ENCODE assay signal across 10 cellular contexts in genomic region chr1:228100822-228101613, GRCh38. TPM values are rescaled to one million over a fixed set of nuclear protein-coding genes. Genes with fewer than 3 reads are reported as not detected.
DNase-seq lines count a peak whose midpoint lies in the region; ATAC-seq, FAIRE-seq and TF ChIP-seq lines count a peak whose summit lies in the region.
"Had no signal": no experiment of that assay in that cellular context is flagged by ENCODE, and none has a peak within 500 bp of the region (broad histone marks: within the 10 kb centered on the region; RNA-seq: fewer than 3 reads in every experiment).

No MANE protein-coding gene starts in this region.

- SMC1A ChIA-PET in GM12878 (lab: Charles Lee; ENCODE audit: uncharacterized antibody, unreplicated experiment), result no interaction called here

- H3K79me2 ChIP-seq in GM12878 (ENCODE audit: control insufficient read depth, insufficient read depth, low read length), result peaks cover 26% of the 10 kb centered on the region

- ATAC-seq in GM12878, result no peak

- WGBS in GM12878 (ENCODE audit: insufficient coverage, insufficient replicate concordance, low lambda C conversion rate, missing lambda C conversion rate), result 66% methylated on average over 12 of the region's 12 CpGs

- peaks cover 0 to 9% (median 0%) of the 10 kb centered on the region in 8 donors for H3K9me3 Mint-ChIP-seq in CD4-positive, alpha-beta memory T cell
- no peaks in the 10 kb centered on the region for H3K9me3 Mint-ChIP-seq in neural crest cell

- no peak for TF ChIP-seq RAD21 in GM12878 (IDR thresholded peaks at IDR 0.05; ENCODE audit: insufficient read depth, low read depth, low read length)

- no peak overlapping the region for H3K4me3 ChIP-seq in CD4-positive, alpha-beta memory T cell (ENCODE audit: low read length in 2 of 2)
- peak overlapping the region; percentile 90 for H3K4me3 ChIP-seq in HL-60 (replicated peaks; ENCODE audit: insufficient read depth, low read length)
- peak overlapping the region; percentile 87; the same call in 1 of the 2 replicates for H3K4me3 ChIP-seq in GM12878
- H3K4me3 ChIP-seq: lung had no signal

- H3K27me3 Mint-ChIP-seq in CD4-positive, alpha-beta memory T cell, result no peaks in the 10 kb centered on the region
- H3K27me3 Mint-ChIP-seq in neural crest cell (ENCODE audit: low read depth), result peaks cover 4% of the 10 kb centered on the region

- peaks cover 40% of the 10 kb centered on the region for H3K36me3 ChIP-seq in CD4-positive, alpha-beta memory T cell (ENCODE audit: insufficient read depth, low read length)
- H3K36me3 ChIP-seq in GM12878 (ENCODE audit: control insufficient read depth in 2 of 2, insufficient read depth in 2 of 2, low read length in 1 of 2), result peaks cover 3 to 41% of the 10 kb centered on the region in 2 experiments; a peak in 3 of 4 replicates

- peaks cover 19 to 46% of the 10 kb centered on the region in 2 donors for H3K36me3 Mint-ChIP-seq in CD4-positive, alpha-beta memory T cell
- peaks cover 15% of the 10 kb centered on the region for H3K36me3 Mint-ChIP-seq in neural crest cell (ENCODE audit: low read depth)

- peak overlapping the region; percentile 66; the same call in 1 of the 2 replicates for H3K4me2 ChIP-seq in GM12878 (ENCODE audit: control insufficient read depth, insufficient read depth)

- no peak for TF ChIP-seq POLR2A in GM12878 (IDR thresholded peaks at IDR 0.05; ENCODE audit: low read depth, low read length)

- no peak overlapping the region; the same call in 1 of the 2 replicates for H3K9ac ChIP-seq in GM12878 (ENCODE audit: control insufficient read depth, insufficient read depth, low read length)

- no peak for TF ChIP-seq EP300 in GM12878 (IDR thresholded peaks at IDR 0.05; ENCODE audit: borderline replicate concordance in 1 of 2, control insufficient read depth in 1 of 2, low read depth in 2 of 2, low read length in 2 of 2)

- TF ChIP-seq CTCF in HL-60 (IDR thresholded peaks at IDR 0.05; ENCODE audit: insufficient read depth, low read length) (no peak), GM12878 (IDR thresholded peaks at IDR 0.05 in 2 of 3, conservative IDR thresholded peaks at IDR 0.05 in 1 of 3; ENCODE audit: control insufficient read depth in 2 of 3, extremely low read depth in 1 of 3, insufficient read depth in 1 of 3, low read depth in 3 of 3, low read length in 3 of 3) (no peak), neural crest cell (conservative IDR thresholded peaks at IDR 0.05) (no peak)

- H4K20me1 ChIP-seq in GM12878 (ENCODE audit: control insufficient read depth, insufficient read depth), result peaks cover 11% of the 10 kb centered on the region

- H2AFZ ChIP-seq in GM12878 (ENCODE audit: control insufficient read depth, low read depth, low read length), result no peak overlapping the region

- CTCF ChIA-PET in CD4-positive, alpha-beta memory T cell (lab: Charles Lee; ENCODE audit: partially characterized antibody), result interaction anchor here (1.1 to 1.2 kb wide), 2 partner anchors 17 to 19 kb away, joined by 3 to 4 read pairs; partner anchors contain the start of gene ARF1
- CTCF ChIA-PET in GM12878 (lab: Yijun Ruan, JAX), result interaction anchor here (0.8 to 1.0 kb wide), 2 partner anchors 17 to 101 kb away, joined by 3 to 5 read pairs; no protein-coding TSS in a partner anchor

- H3K9me3 ChIP-seq in CD4-positive, alpha-beta memory T cell (ENCODE audit: control insufficient read depth in 1 of 2, low read length in 2 of 2), result no peaks in the 10 kb centered on the region
- H3K9me3 ChIP-seq in GM12878 (replicated peaks; ENCODE audit: control insufficient read depth, insufficient read depth, low read length), result no peaks in the 10 kb centered on the region

- H3K27ac ChIP-seq in CD4-positive, alpha-beta memory T cell (ENCODE audit: low read depth, low read length), result peak overlapping the region; percentile 85
- H3K27ac ChIP-seq in HL-60 (replicated peaks), result no peak overlapping the region; the same call in 1 of the 2 replicates
- no peak overlapping the region for H3K27ac ChIP-seq in GM12878 (ENCODE audit: control insufficient read depth, insufficient read depth)
- H3K27ac ChIP-seq: cardiac muscle cell had no signal

- FAIRE-seq in GM12878 (lab: Jason Lieb, UNC), result no peak

- DNase-seq in CD4-positive, alpha-beta memory T cell, result no peak
- DNase-seq in HL-60 (ENCODE audit: low read depth in 1 of 2, low spot score in 1 of 2) (no peak), GM12878 (ENCODE audit: low read depth, low spot score) (no peak), neural crest cell (ENCODE audit: low read depth, low spot score) (no peak), ecto neural progenitor cell (ENCODE audit: low spot score) (no peak), retina (no peak), NCI-H2171 treated with DMSO at 0.1 percent for 48 hours (lab: John Stamatoyannopoulos, UW) (no peak)
- no peak for DNase-seq in activated CD4-positive, alpha-beta T cell treated with anti-CD3 and anti-CD28 coated beads, Interleukin-2, amount 50 U/mL, for 1 hour

- RAD21 ChIA-PET in GM12878 (lab: Charles Lee; ENCODE audit: unreplicated experiment), result interaction anchor here (1.2 kb wide), 1 partner anchor 103 kb away, joined by 3 read pairs; no protein-coding TSS in a partner anchor

- peak overlapping the region; percentile 91 to 96 (median 93) for H3K27ac Mint-ChIP-seq in CD4-positive, alpha-beta memory T cell
- H3K27ac Mint-ChIP-seq in neural crest cell (ENCODE audit: unreplicated experiment), result no peak overlapping the region

- in situ Hi-C loops in GM12878 (cut with MboI), result no loop called here

- H3K27me3 ChIP-seq in CD4-positive, alpha-beta memory T cell (ENCODE audit: insufficient read depth, low read length), result no peaks in the 10 kb centered on the region
- H3K27me3 ChIP-seq in HL-60 (ENCODE audit: insufficient read depth, poor library complexity, severe bottlenecking) (no peaks in the 10 kb centered on the region), GM12878 (replicated peaks in 1 of 2; ENCODE audit: control insufficient read depth in 2 of 2, insufficient read depth in 2 of 2, low read length in 1 of 2) (no peaks in the 10 kb centered on the region)
- H3K27me3 ChIP-seq: cardiac muscle cell had no signal

- peaks cover 26% of the 10 kb centered on the region for H3K4me1 ChIP-seq in CD4-positive, alpha-beta memory T cell (ENCODE audit: insufficient read depth, low read length)
- peaks cover 10% of the 10 kb centered on the region for H3K4me1 ChIP-seq in GM12878 (ENCODE audit: control insufficient read depth, insufficient read depth, low read length)

- TSS peak; percentile 75 for BruUV-seq in GM12878 (replicated peaks; lab: Mats Ljungman, UMichigan)

- H3K4me1 Mint-ChIP-seq in CD4-positive, alpha-beta memory T cell, result peaks cover 6 to 60% (median 35%) of the 10 kb centered on the region in 4 donors
- peaks cover 21% of the 10 kb centered on the region for H3K4me1 Mint-ChIP-seq in neural crest cell

- intact Hi-C loops in CD4-positive, alpha-beta memory T cell (cut with micrococcal nuclease), result no loop called here
- intact Hi-C loops in GM12878 (cut with micrococcal nuclease; ENCODE audit: unreplicated experiment), result no loop called here

- peak overlapping the region; percentile 68 to 94 (median 80) for H3K4me3 Mint-ChIP-seq in CD4-positive, alpha-beta memory T cell
- H3K4me3 Mint-ChIP-seq in neural crest cell, result peak overlapping the region; percentile 85

- POLR2A ChIA-PET in CD4-positive, alpha-beta memory T cell (lab: Charles Lee; ENCODE audit: partially characterized antibody), result interaction anchor here (0.7 to 12.8 kb wide), 2 partner anchors 14 to 43 kb away, joined by 3 to 146 read pairs; partner anchors contain the start of gene ARF1
- POLR2A ChIA-PET in GM12878 (lab: Charles Lee), result interaction anchor here (1.2 kb wide), 1 partner anchor 14 kb away, joined by 5 read pairs; no protein-coding TSS in a partner anchor

RNA-seq across cellular contexts. Expression of gene C1orf35, which starts 2.1 kb away (rescaled TPM):
- total RNA-seq in CD4-positive, alpha-beta memory T cell, result 10 to 100 TPM; 28.5 to 30.7 TPM
- 10 to 100 TPM; 16.4 to 20.0 TPM for polyA plus RNA-seq in CD4-positive, alpha-beta memory T cell
- total RNA-seq in GM12878 (2013; cell fraction: nucleolus; rRNA removed), result 5.5 and 6.0 TPM in 2 replicates
- total RNA-seq in GM12878 (2014; rRNA removed), result 14.0 and 14.6 TPM in 2 replicates
- total RNA-seq in GM12878 (2014; rRNA removed; fragmentation: Illumina TruSeq; extraction: Trizol), result 5.9 and 6.7 TPM in 2 replicates
- total RNA-seq in GM12878 (2021), result 20.8 and 21.5 TPM in 2 replicates
- 5.1 TPM for polyA plus RNA-seq in GM12878 (2011; ENCODE audit: low read depth)
- polyA plus RNA-seq in GM12878 (2011; rRNA removed), result 3.1 and 6.6 TPM in 2 replicates
- polyA plus RNA-seq in GM12878 (2011; cell fraction: cytosol; rRNA removed), result 10.1 and 14.3 TPM in 2 replicates
- 23.8 and 28.1 TPM in 2 replicates for polyA plus RNA-seq in GM12878 (2011; cell fraction: nucleus; rRNA removed)
- 13.2 and 16.0 TPM in 2 replicates for polyA plus RNA-seq in GM12878 (2012)
- 1.6 and 5.5 TPM in 2 replicates for polyA plus RNA-seq in GM12878 (2014; fragmentation: Illumina TruSeq; extraction: Trizol)
- 1 to 10 TPM; 2.5 to 4.8 TPM for polyA plus RNA-seq in GM12878 (2014; fragmentation: Nextera tagmentation; extraction: Ambion mirVana)
- polyA plus RNA-seq in GM12878 (2014; rRNA removed), result 18.8 and 19.5 TPM in 2 replicates
- polyA plus RNA-seq in GM12878 (2016; fragmentation: Nextera tagmentation; extraction: Ambion mirVana), result 10 to 100 TPM; 26.7 to 27.0 TPM
- polyA minus RNA-seq in GM12878 (2011; rRNA and poly(A)+ RNA removed), result 1.2 and 2.7 TPM in 2 replicates
- 1.8 and 2.7 TPM in 2 replicates for polyA minus RNA-seq in GM12878 (2011; cell fraction: cytosol; rRNA and poly(A)+ RNA removed)
- polyA minus RNA-seq in GM12878 (2011; cell fraction: nucleus; rRNA and poly(A)+ RNA removed), result 3.5 and 4.8 TPM in 2 replicates
- 29.1 and 29.7 TPM in 2 replicates for total RNA-seq in neural crest cell

RNA-seq across cellular contexts. Expression of gene MRPL55, which starts 8.1 kb away (rescaled TPM):
- total RNA-seq in CD4-positive, alpha-beta memory T cell, result 10 to 100 TPM; 57.8 to 64.5 TPM
- 100 to 1,000 TPM; 108 to 157 TPM for polyA plus RNA-seq in CD4-positive, alpha-beta memory T cell
- total RNA-seq in GM12878 (2013; cell fraction: nucleolus; rRNA removed), result 43.8 and 45.7 TPM in 2 replicates
- total RNA-seq in GM12878 (2014; rRNA removed) (81.9 and 93.4 TPM in 2 replicates), GM12878 (2014; rRNA removed; fragmentation: Illumina TruSeq; extraction: Trizol) (25.5 and 35.1 TPM in 2 replicates), GM12878 (2021) (47.6 and 54.9 TPM in 2 replicates), neural crest cell (61.9 and 67.3 TPM in 2 replicates)
- polyA plus RNA-seq in GM12878 (2011; ENCODE audit: low read depth), result 30.7 TPM
- polyA plus RNA-seq in GM12878 (2011; rRNA removed) (17.0 and 39.3 TPM in 2 replicates), GM12878 (2014; fragmentation: Illumina TruSeq; extraction: Trizol) (8.8 and 42.1 TPM in 2 replicates), GM12878 (2014; fragmentation: Nextera tagmentation; extraction: Ambion mirVana) (10 to 100 TPM; 15.1 to 56.7 TPM), GM12878 (2014; rRNA removed) (91.0 and 96.3 TPM in 2 replicates), GM12878 (2016; fragmentation: Nextera tagmentation; extraction: Ambion mirVana) (100 to 1,000 TPM; 129 to 143 TPM)
- polyA plus RNA-seq in GM12878 (2011; cell fraction: cytosol; rRNA removed), result 66.7 and 115 TPM in 2 replicates
- polyA plus RNA-seq in GM12878 (2011; cell fraction: nucleus; rRNA removed), result 172 and 194 TPM in 2 replicates
- polyA plus RNA-seq in GM12878 (2012), result 45.5 and 64.1 TPM in 2 replicates
- polyA minus RNA-seq in GM12878 (2011; rRNA and poly(A)+ RNA removed), result 24.7 and 44.2 TPM in 2 replicates
- polyA minus RNA-seq in GM12878 (2011; cell fraction: cytosol; rRNA and poly(A)+ RNA removed), result 16.6 and 20.5 TPM in 2 replicates
- 31.3 and 40.2 TPM in 2 replicates for polyA minus RNA-seq in GM12878 (2011; cell fraction: nucleus; rRNA and poly(A)+ RNA removed)

RNA-seq across cellular contexts. Expression of gene ARF1, which starts 18.5 kb away (rescaled TPM):
- total RNA-seq in CD4-positive, alpha-beta memory T cell, result 100 to 1,000 TPM; 265 to 270 TPM
- 100 to 1,000 TPM; 493 to 600 TPM for polyA plus RNA-seq in CD4-positive, alpha-beta memory T cell
- 46.2 and 52.9 TPM in 2 replicates for total RNA-seq in GM12878 (2013; cell fraction: nucleolus; rRNA removed)
- total RNA-seq in GM12878 (2014; rRNA removed) (226 and 267 TPM in 2 replicates), GM12878 (2014; rRNA removed; fragmentation: Illumina TruSeq; extraction: Trizol) (113 and 131 TPM in 2 replicates), GM12878 (2021) (296 and 300 TPM in 2 replicates), neural crest cell (237 and 240 TPM in 2 replicates)
- 141 TPM for polyA plus RNA-seq in GM12878 (2011; ENCODE audit: low read depth)
- polyA plus RNA-seq in GM12878 (2011; rRNA removed) (178 and 316 TPM in 2 replicates), GM12878 (2014; fragmentation: Illumina TruSeq; extraction: Trizol) (97.0 and 247 TPM in 2 replicates), GM12878 (2014; fragmentation: Nextera tagmentation; extraction: Ambion mirVana) (10 to 100 TPM; 48.4 to 97.3 TPM), GM12878 (2014; rRNA removed) (352 and 369 TPM in 2 replicates), GM12878 (2016; fragmentation: Nextera tagmentation; extraction: Ambion mirVana) (100 to 1,000 TPM; 481 to 508 TPM)
- polyA plus RNA-seq in GM12878 (2011; cell fraction: cytosol; rRNA removed), result 534 and 696 TPM in 2 replicates
- 285 and 308 TPM in 2 replicates for polyA plus RNA-seq in GM12878 (2011; cell fraction: nucleus; rRNA removed)
- 283 and 294 TPM in 2 replicates for polyA plus RNA-seq in GM12878 (2012)
- 403 and 507 TPM in 2 replicates for polyA minus RNA-seq in GM12878 (2011; rRNA and poly(A)+ RNA removed)
- 202 and 205 TPM in 2 replicates for polyA minus RNA-seq in GM12878 (2011; cell fraction: cytosol; rRNA and poly(A)+ RNA removed)
- 64.4 and 99.1 TPM in 2 replicates for polyA minus RNA-seq in GM12878 (2011; cell fraction: nucleus; rRNA and poly(A)+ RNA removed)

RNA-seq across cellular contexts. Expression of gene GUK1, which starts 39.1 kb away (rescaled TPM):
- 100 to 1,000 TPM; 179 to 185 TPM for total RNA-seq in CD4-positive, alpha-beta memory T cell
- 100 to 1,000 TPM; 382 to 488 TPM for polyA plus RNA-seq in CD4-positive, alpha-beta memory T cell
- 142 and 146 TPM in 2 replicates for total RNA-seq in GM12878 (2013; cell fraction: nucleolus; rRNA removed)
- 214 and 235 TPM in 2 replicates for total RNA-seq in GM12878 (2014; rRNA removed)
- 82.0 and 98.3 TPM in 2 replicates for total RNA-seq in GM12878 (2014; rRNA removed; fragmentation: Illumina TruSeq; extraction: Trizol)
- 183 and 195 TPM in 2 replicates for total RNA-seq in GM12878 (2021)
- 101 TPM for polyA plus RNA-seq in GM12878 (2011; ENCODE audit: low read depth)
- 107 and 224 TPM in 2 replicates for polyA plus RNA-seq in GM12878 (2011; rRNA removed)
- polyA plus RNA-seq in GM12878 (2011; cell fraction: cytosol; rRNA removed), result 381 and 606 TPM in 2 replicates
- 634 and 756 TPM in 2 replicates for polyA plus RNA-seq in GM12878 (2011; cell fraction: nucleus; rRNA removed)
- 190 and 243 TPM in 2 replicates for polyA plus RNA-seq in GM12878 (2012)
- polyA plus RNA-seq in GM12878 (2014; fragmentation: Illumina TruSeq; extraction: Trizol), result 4.2 and 28.9 TPM in 2 replicates
- polyA plus RNA-seq in GM12878 (2014; fragmentation: Nextera tagmentation; extraction: Ambion mirVana), result 10 to 100 TPM in 1 of 2 experiments, 1 to 10 TPM in 1; 6.3 to 39.2 TPM
- 227 and 264 TPM in 2 replicates for polyA plus RNA-seq in GM12878 (2014; rRNA removed)
- polyA plus RNA-seq in GM12878 (2016; fragmentation: Nextera tagmentation; extraction: Ambion mirVana), result 100 to 1,000 TPM; 349 to 357 TPM
- 103 and 217 TPM in 2 replicates for polyA minus RNA-seq in GM12878 (2011; rRNA and poly(A)+ RNA removed)
- 59.5 and 69.8 TPM in 2 replicates for polyA minus RNA-seq in GM12878 (2011; cell fraction: cytosol; rRNA and poly(A)+ RNA removed)
- polyA minus RNA-seq in GM12878 (2011; cell fraction: nucleus; rRNA and poly(A)+ RNA removed), result 116 and 141 TPM in 2 replicates
- total RNA-seq in neural crest cell, result 114 and 115 TPM in 2 replicates

RNA-seq across cellular contexts. Expression of gene GJC2, which starts 48.7 kb away (rescaled TPM):
- under 1 TPM; 0.61 to 0.80 TPM for total RNA-seq in CD4-positive, alpha-beta memory T cell
- polyA plus RNA-seq in CD4-positive, alpha-beta memory T cell, result not detected
- total RNA-seq in GM12878 (2013; cell fraction: nucleolus; rRNA removed), result 0.27 and 0.65 TPM in 2 replicates
- total RNA-seq in GM12878 (2014; rRNA removed) (0.06 and 0.11 TPM in 2 replicates), GM12878 (2014; rRNA removed; fragmentation: Illumina TruSeq; extraction: Trizol) (0.09 TPM in 2 replicates), GM12878 (2021) (0.44 TPM in 1 of 2 replicates, not detected in the other), neural crest cell (0.65 and 0.68 TPM in 2 replicates)
- polyA plus RNA-seq in GM12878 (2011; ENCODE audit: low read depth), result not detected
- polyA plus RNA-seq in GM12878 (2011; rRNA removed) (0.03 and 0.04 TPM in 2 replicates), GM12878 (2014; fragmentation: Illumina TruSeq; extraction: Trizol) (0.04 TPM in 1 of 2 replicates, not detected in the other), GM12878 (2014; fragmentation: Nextera tagmentation; extraction: Ambion mirVana) (not detected), GM12878 (2014; rRNA removed) (0.26 and 0.32 TPM in 2 replicates), GM12878 (2016; fragmentation: Nextera tagmentation; extraction: Ambion mirVana) (not detected)
- polyA plus RNA-seq in GM12878 (2011; cell fraction: cytosol; rRNA removed), result 0.06 and 0.07 TPM in 2 replicates
- polyA plus RNA-seq in GM12878 (2011; cell fraction: nucleus; rRNA removed), result 0.24 and 0.51 TPM in 2 replicates
- polyA plus RNA-seq in GM12878 (2012), result 0.15 and 0.22 TPM in 2 replicates
- polyA minus RNA-seq in GM12878 (2011; rRNA and poly(A)+ RNA removed), result 0.21 TPM in 1 of 2 replicates, not detected in the other
- not detected in 2 replicates for polyA minus RNA-seq in GM12878 (2011; cell fraction: cytosol; rRNA and poly(A)+ RNA removed)
- polyA minus RNA-seq in GM12878 (2011; cell fraction: nucleus; rRNA and poly(A)+ RNA removed), result 0.24 and 0.96 TPM in 2 replicates

Comparison
In these comparisons a context has a peak if more than half of its experiments do, and no peak if none do; other contexts are left out.
1. H3K4me3 ChIP-seq: peak in HL-60 (single experiment) and GM12878 (single experiment); none in CD4-positive, alpha-beta memory T cell (0 of 2).